ENCODE assay signal across 9 cellular contexts in genomic region chr18:77115461-77115907, GRCh38. TPM values are rescaled to one million over a fixed set of nuclear protein-coding genes. Genes with fewer than 3 reads are reported as not detected.
DNase-seq lines count a peak whose midpoint lies in the region; ATAC-seq and TF ChIP-seq lines count a peak whose summit lies in the region.
"Had no signal": no experiment of that assay in that cellular context is flagged by ENCODE, and none has a peak within 500 bp of the region (broad histone marks: within the 10 kb centered on the region; RNA-seq: fewer than 3 reads in every experiment).

No MANE protein-coding gene starts in this region.

- no peak overlapping the region for H3K9ac ChIP-seq in OCI-LY1 (ENCODE audit: low read length)
- H3K9ac ChIP-seq in SK-N-SH, result no peak overlapping the region

- 70% methylated on average over 2 of the region's 2 CpGs for WGBS in SK-N-SH (ENCODE audit: low lambda C conversion rate)

- H3K4me1 Mint-ChIP-seq in effector memory CD8-positive, alpha-beta T cell (ENCODE audit: low read depth in 2 of 2), result peaks cover 69 to 80% of the 10 kb centered on the region in 2 donors

- no peaks in the 10 kb centered on the region for H3K27me3 ChIP-seq in OCI-LY1 (ENCODE audit: insufficient read depth, low read length)
- no peaks in the 10 kb centered on the region for H3K27me3 ChIP-seq in gastrocnemius medialis
- no peaks in the 10 kb centered on the region for H3K27me3 ChIP-seq in SK-N-SH (ENCODE audit: insufficient read depth)

- intact Hi-C loops in gastrocnemius medialis (cut with DNase I; ENCODE audit: low total_unique reads), result loop anchor here (2.0 kb wide), 1 partner anchor 13 kb away; no protein-coding TSS in a partner anchor

- peak overlapping the region; percentile 5 for H3K27ac ChIP-seq in OCI-LY1 (ENCODE audit: low read depth, low read length, poor library complexity, severe bottlenecking)
- peak overlapping the region; percentile 88 to 100 (median 98) for H3K27ac ChIP-seq in gastrocnemius medialis
- no peak overlapping the region for H3K27ac ChIP-seq in SK-N-SH (ENCODE audit: low read depth in 2 of 2, low read length in 1 of 2)

- H3K9me3 Mint-ChIP-seq in effector memory CD8-positive, alpha-beta T cell, result no peaks in the 10 kb centered on the region

- no peaks in the 10 kb centered on the region for H3K27me3 Mint-ChIP-seq in effector memory CD8-positive, alpha-beta T cell

- TF ChIP-seq EP300 in SK-N-SH (IDR thresholded peaks at IDR 0.05; ENCODE audit: borderline replicate concordance in 1 of 2, low read depth in 1 of 2, low read length in 1 of 2), result peak in 1 of 2 experiments; percentile 23; a peak in 1 of 4 replicates

- TF ChIP-seq CTCF in OCI-LY1 (IDR thresholded peaks at IDR 0.05; ENCODE audit: low read length) (no peak), gastrocnemius medialis (IDR thresholded peaks at IDR 0.05 in 4 of 5, conservative IDR thresholded peaks at IDR 0.05 in 1 of 5) (no peak), SK-N-SH (IDR thresholded peaks at IDR 0.05) (no peak)

- H3K4me2 ChIP-seq in OCI-LY1 (ENCODE audit: low read length), result no peak overlapping the region
- no peak overlapping the region for H3K4me2 ChIP-seq in SK-N-SH

- H3K9me2 ChIP-seq in OCI-LY1 (ENCODE audit: low read depth, low read length), result no peaks in the 10 kb centered on the region
- no peaks in the 10 kb centered on the region for H3K9me2 ChIP-seq in SK-N-SH

- in situ Hi-C loops in gastrocnemius medialis (cut with MboI; ENCODE audit: low sequenced_read_pairs in 4 of 4), result no loop called here

- ATAC-seq in GM19395 (IDR thresholded peaks at IDR 0.05; ENCODE audit: unreplicated experiment), result peak; percentile 12
- ATAC-seq in effector memory CD8-positive, alpha-beta T cell (replicated peaks), result no peak
- no peak for ATAC-seq in gastrocnemius medialis

- H3K36me3 ChIP-seq in OCI-LY1 (ENCODE audit: insufficient read depth, low read length) (peaks cover 65% of the 10 kb centered on the region; the same call in 1 of the 2 replicates), gastrocnemius medialis (no peaks in the 10 kb centered on the region), SK-N-SH (replicated peaks in 1 of 2; ENCODE audit: control insufficient read depth in 1 of 2, insufficient read depth in 2 of 2, low read length in 1 of 2) (no peaks in the 10 kb centered on the region)

- H3K36me3 Mint-ChIP-seq in effector memory CD8-positive, alpha-beta T cell (ENCODE audit: insufficient read depth), result peaks cover 54% of the 10 kb centered on the region

- POLR2A ChIA-PET in SK-N-SH (lab: Yijun Ruan, JAX), result no interaction called here

- H2AFZ ChIP-seq in OCI-LY1 (ENCODE audit: low read length) (no peak overlapping the region), SK-N-SH (ENCODE audit: low read depth) (no peak overlapping the region)

- H3K4me1 ChIP-seq in OCI-LY1 (ENCODE audit: insufficient read depth, low read length, severe bottlenecking) (peaks cover 24% of the 10 kb centered on the region), gastrocnemius medialis (peaks cover 20 to 57% of the 10 kb centered on the region in 2 donors), SK-N-SH (ENCODE audit: control insufficient read depth in 1 of 2, insufficient read depth in 2 of 2, low read depth in 1 of 2, low read length in 1 of 2) (peaks cover 0 to 4% of the 10 kb centered on the region in 2 experiments; a peak in 1 of 4 replicates)

- H3K9me3 ChIP-seq in OCI-LY1 (ENCODE audit: low read length), result no peaks in the 10 kb centered on the region
- no peaks in the 10 kb centered on the region for H3K9me3 ChIP-seq in gastrocnemius medialis
- H3K9me3 ChIP-seq in SK-N-SH, result no peaks in the 10 kb centered on the region

- peak overlapping the region; percentile 49 to 61 for H3K4me3 Mint-ChIP-seq in effector memory CD8-positive, alpha-beta T cell

- DNase-seq in effector memory CD8-positive, alpha-beta T cell, result no peak
- DNase-seq in gastrocnemius medialis (no peak), SK-N-SH (no peak), NCI-H1105 (lab: John Stamatoyannopoulos, UW) (no peak), RKO (ENCODE audit: low spot score) (no peak), cerebellum (ENCODE audit: low spot score) (no peak)
- DNase-seq: stimulated activated CD4-positive, alpha-beta T cell treated with anti-CD3 and anti-CD28 coated beads, Interleukin-15, amount 100 ng/mL, for 24 hours had no signal

- no peak for TF ChIP-seq RAD21 in SK-N-SH (IDR thresholded peaks at IDR 0.05; ENCODE audit: low read length)

- peaks cover 29% of the 10 kb centered on the region for H3K79me2 ChIP-seq in OCI-LY1 (ENCODE audit: insufficient read depth, low read length)
- no peaks in the 10 kb centered on the region for H3K79me2 ChIP-seq in SK-N-SH (ENCODE audit: insufficient read depth)

- no peaks in the 10 kb centered on the region for H4K20me1 ChIP-seq in OCI-LY1 (ENCODE audit: insufficient read depth, low read length)
- H4K20me1 ChIP-seq in SK-N-SH (ENCODE audit: insufficient read depth), result no peaks in the 10 kb centered on the region

- H3K4me3 ChIP-seq in OCI-LY1 (ENCODE audit: low read depth, low read length, poor library complexity, severe bottlenecking) (no peak overlapping the region), gastrocnemius medialis (no peak overlapping the region), SK-N-SH (ENCODE audit: low read depth in 2 of 2, low read length in 1 of 2) (no peak overlapping the region)

- CTCF ChIA-PET in SK-N-SH (lab: Yijun Ruan, JAX), result no interaction called here

- peak overlapping the region; percentile 92 to 98 for H3K27ac Mint-ChIP-seq in effector memory CD8-positive, alpha-beta T cell

- H3F3A ChIP-seq in OCI-LY1 (ENCODE audit: insufficient read depth, low read length) (no peaks in the 10 kb centered on the region), SK-N-SH (replicated peaks; ENCODE audit: insufficient read depth) (no peaks in the 10 kb centered on the region)

- no peak for TF ChIP-seq POLR2A in gastrocnemius medialis (IDR thresholded peaks at IDR 0.05)

TF ChIP-seq in SK-N-SH, 30 proteins besides CTCF, POLR2A, EP300 and RAD21:
- TF ChIP-seq POLR2AphosphoS5 (IDR thresholded peaks at IDR 0.05; ENCODE audit: low read depth, low read length) (no peak), EZH2phosphoT487 (IDR thresholded peaks at IDR 0.05; ENCODE audit: borderline replicate concordance, low read depth) (no peak), FOSL2 (IDR thresholded peaks at IDR 0.05; ENCODE audit: borderline replicate concordance, low read depth) (no peak), USF1 (IDR thresholded peaks at IDR 0.05; ENCODE audit: borderline replicate concordance, low read depth) (no peak), TCF12 (IDR thresholded peaks at IDR 0.05) (no peak), RFX5 (IDR thresholded peaks at IDR 0.05; ENCODE audit: low read length) (no peak), GATA2 (CRISPR knock-in tag; IDR thresholded peaks at IDR 0.05) (no peak), ELF1 (IDR thresholded peaks at IDR 0.05) (no peak), TAF1 (IDR thresholded peaks at IDR 0.05; ENCODE audit: borderline replicate concordance, low read depth, low read length) (no peak), GABPA (IDR thresholded peaks at IDR 0.05; ENCODE audit: low read depth) (no peak), MXI1 (IDR thresholded peaks at IDR 0.05; ENCODE audit: low read depth, low read length) (no peak)
- TF ChIP-seq, protein P1, sequence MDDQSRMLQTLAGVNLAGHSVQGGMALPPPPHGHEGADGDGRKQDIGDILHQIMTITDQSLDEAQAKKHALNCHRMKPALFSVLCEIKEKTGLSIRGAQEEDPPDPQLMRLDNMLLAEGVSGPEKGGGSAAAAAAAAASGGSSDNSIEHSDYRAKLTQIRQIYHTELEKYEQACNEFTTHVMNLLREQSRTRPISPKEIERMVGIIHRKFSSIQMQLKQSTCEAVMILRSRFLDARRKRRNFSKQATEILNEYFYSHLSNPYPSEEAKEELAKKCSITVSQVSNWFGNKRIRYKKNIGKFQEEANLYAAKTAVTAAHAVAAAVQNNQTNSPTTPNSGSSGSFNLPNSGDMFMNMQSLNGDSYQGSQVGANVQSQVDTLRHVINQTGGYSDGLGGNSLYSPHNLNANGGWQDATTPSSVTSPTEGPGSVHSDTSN (IDR thresholded peaks at IDR 0.05), result no peak

RNA-seq across cellular contexts. Expression of gene MBP, which starts 17.1 kb away (rescaled TPM):
- 10 to 100 TPM; 28.6 to 55.0 (median 50.4) TPM for total RNA-seq in gastrocnemius medialis
- 1.4 and 1.6 TPM in 2 replicates for polyA plus RNA-seq in SK-N-SH (2012; rRNA removed)
- 1.3 TPM in 2 replicates for polyA plus RNA-seq in SK-N-SH (2012; cell fraction: cytosol; rRNA removed)
- 2.6 TPM in 2 replicates for polyA plus RNA-seq in SK-N-SH (2012; cell fraction: nucleus; rRNA removed)
- 22.5 TPM for total RNA-seq in cerebellum

Comparison
In these comparisons a context has a peak if more than half of its experiments do, and no peak if none do; other contexts are left out.
1. H3K27ac ChIP-seq: peak in OCI-LY1 (single experiment) and gastrocnemius medialis (4 of 4); none in SK-N-SH (0 of 2).